19 cellular contexts compared by ENCODE assay signal in genomic region chr6:69622924-69623323, GRCh38.
"Had no signal": no experiment of that assay in that cellular context is flagged by ENCODE, and none has a peak within 500 bp of the region (broad histone marks: within the 10 kb centered on the region; RNA-seq: fewer than 3 reads in every experiment).

No MANE protein-coding gene starts in this region.

- H3K4me1 ChIP-seq: parathyroid adenoma, thyroid gland had no signal

- H3K9me3 Mint-ChIP-seq: activated naive CD4-positive, alpha-beta T cell treated with anti-CD3 and anti-CD28 coated beads for 36 hours; activated T-cell treated with anti-CD3 and anti-CD28 coated beads, Interleukin-2, amount 50 U/mL, for 4 hours; T-helper 1 cell treated with Interleukin-12 subunit alpha and Interleukin-12 subunit beta and Interleukin-4 antibody, amounts not matched to agents 30 μg/mL and 1 μg/mL, for 36 hours had no signal

- H3K27ac ChIP-seq: brain microvascular endothelial cell, neutrophil, parathyroid adenoma, thyroid gland had no signal

- H3K9me3 ChIP-seq: mucosa of descending colon, neutrophil, thyroid gland had no signal

- H3K79me2 ChIP-seq: parathyroid adenoma had no signal

- H3K4me3 ChIP-seq: mucosa of descending colon, thyroid gland had no signal

- DNase-seq: activated CD4-positive, alpha-beta T cell treated with anti-CD3 and anti-CD28 coated beads, Interleukin-2, amount 50 U/mL, for 1 hour; activated CD4-positive, CD25-positive, alpha-beta regulatory T cell treated with anti-CD3 and anti-CD28 coated beads, Interleukin-2, amount 50 U/mL, for 72 hours; activated CD8-positive, alpha-beta memory T cell treated with anti-CD3 and anti-CD28 coated beads, Interleukin-2, amount 50 U/mL, for 4 hours; activated naive CD4-positive, alpha-beta T cell treated with anti-CD3 and anti-CD28 coated beads for 36 hours; activated T-cell treated with anti-CD3 and anti-CD28 coated beads, Interleukin-2, amount 50 U/mL, for 4 hours; aorta; brain microvascular endothelial cell; central memory CD4-positive, alpha-beta T cell; erythroblast; head of caudate nucleus; left ventricle myocardium superior; mucosa of descending colon; naive B cell; stimulated activated CD8-positive, alpha-beta memory T cell treated with anti-CD3 and anti-CD28 coated beads, Interleukin-4, amount 100 ng/mL, for 48 hours; stimulated activated naive CD4-positive, alpha-beta T cell treated with Interleukin-2 at 50 U/mL for 16 hours; thyroid gland had no signal

- H3K36me3 Mint-ChIP-seq: naive B cell had no signal

- H3K27me3 ChIP-seq: brain microvascular endothelial cell, neutrophil, thyroid gland had no signal

- H3K9ac ChIP-seq: parathyroid adenoma had no signal

- H3K4me3 Mint-ChIP-seq: activated naive CD4-positive, alpha-beta T cell treated with anti-CD3 and anti-CD28 coated beads for 36 hours; activated T-cell treated with anti-CD3 and anti-CD28 coated beads, Interleukin-2, amount 50 U/mL, for 4 hours; naive B cell; T-helper 1 cell treated with Interleukin-12 subunit alpha and Interleukin-12 subunit beta and Interleukin-4 antibody, amounts not matched to agents 30 μg/mL and 1 μg/mL, for 36 hours had no signal

- H3K27ac Mint-ChIP-seq: activated naive CD4-positive, alpha-beta T cell treated with anti-CD3 and anti-CD28 coated beads for 36 hours; naive B cell; T-helper 1 cell treated with Interleukin-12 subunit alpha and Interleukin-12 subunit beta and Interleukin-4 antibody, amounts not matched to agents 30 μg/mL and 1 μg/mL, for 36 hours had no signal

- H3K4me1 Mint-ChIP-seq: naive B cell had no signal

- H3K36me3 ChIP-seq: brain microvascular endothelial cell, neutrophil, thyroid gland had no signal

- ATAC-seq: activated T-cell treated with anti-CD3 and anti-CD28 coated beads, Interleukin-2, amount 50 U/mL, for 4 hours; left ventricle myocardium superior; mucosa of descending colon had no signal

- H2AFZ ChIP-seq: parathyroid adenoma had no signal
